Comparison of ENCODE assay signal across 9 cellular contexts in genomic region chr6:391559-392440, GRCh38. TPM values are rescaled to one million over a fixed set of nuclear protein-coding genes. Genes with fewer than 3 reads are reported as not detected.
A peak's percentile ranks its signal among the peaks of the same experiment; 100 is the strongest.
DNase-seq lines count a peak whose midpoint lies in the region; ATAC-seq and TF ChIP-seq lines count a peak whose summit lies in the region.
"Had no signal": no experiment of that assay in that cellular context is flagged by ENCODE, and none has a peak within 500 bp of the region (broad histone marks: within the 10 kb centered on the region; RNA-seq: fewer than 3 reads in every experiment).

TSS of gene IRF4 (plus strand) at chr6:391752. CDS start at chr6:393153, 1,401 bp downstream.

- ATAC-seq in GM19035 (IDR thresholded peaks at IDR 0.05; ENCODE audit: unreplicated experiment): peak; percentile 44
- peak; percentile 37 for ATAC-seq in HG03108 (IDR thresholded peaks at IDR 0.05; ENCODE audit: unreplicated experiment)
- ATAC-seq in foreskin keratinocyte: peak; percentile 18
- ATAC-seq: Panc1 had no signal

- CTCF ChIA-PET in activated CD8-positive, alpha-beta memory T cell treated with anti-CD3 and anti-CD28 coated beads for 36 hours (lab: Charles Lee): interaction anchor here (0.9 to 1.7 kb wide), 8 partner anchors 11 to 207 kb away, joined by 3 to 6 read pairs (median 3); no protein-coding TSS in a partner anchor
- CTCF ChIA-PET in RWPE1 (lab: Yijun Ruan, JAX): no interaction called here

- no peak for DNase-seq in foreskin keratinocyte
- DNase-seq in retina: peak; percentile 61
- no peak for DNase-seq in RWPE1 (ENCODE audit: low spot score)
- DNase-seq in substantia nigra (lab: John Stamatoyannopoulos, UW): no peak
- no peak for DNase-seq in NCI-H1694 (lab: John Stamatoyannopoulos, UW)

- H3K27me3 ChIP-seq in foreskin keratinocyte: peaks cover 88% of the 10 kb centered on the region

- H3K27ac ChIP-seq in foreskin keratinocyte: no peak within 1 kb of the TSS
- H3K27ac ChIP-seq in RWPE1: no peak within 1 kb of the TSS
- no peak within 1 kb of the TSS for H3K27ac ChIP-seq in substantia nigra (ENCODE audit: low read depth, low read length, poor library complexity, severe bottlenecking)

- POLR2A ChIA-PET in activated CD8-positive, alpha-beta memory T cell treated with anti-CD3 and anti-CD28 coated beads for 36 hours (lab: Charles Lee): interaction anchor here (0.6 to 7.1 kb wide), 26 partner anchors 11 to 203 kb away, joined by 3 to 58 read pairs (median 5); no protein-coding TSS in a partner anchor
- POLR2A ChIA-PET in RWPE1 (lab: Yijun Ruan, JAX; ENCODE audit: low non-redundant PET): no interaction called here

- no peak for TF ChIP-seq CTCF in foreskin keratinocyte (conservative IDR thresholded peaks at IDR 0.05)
- TF ChIP-seq CTCF in RWPE1 (conservative IDR thresholded peaks at IDR 0.05; ENCODE audit: low read depth): no peak

- H3K4me1 ChIP-seq in foreskin keratinocyte: no peaks in the 10 kb centered on the region

RNA-seq across cellular contexts. Expression of gene IRF4, which starts in this region (rescaled TPM):
- total RNA-seq in activated CD8-positive, alpha-beta memory T cell treated with anti-CD3 and anti-CD28 coated beads for 36 hours: 100 to 1,000 TPM; 659 to 662 TPM
- total RNA-seq in foreskin keratinocyte: not detected in 2 replicates
- polyA plus RNA-seq in foreskin keratinocyte: not detected in 2 replicates

Comparison
In these comparisons a context has a peak if more than half of its experiments do, and no peak if none do; other contexts are left out.
1. RNA of gene IRF4 (total RNA-seq): 659 to 662 TPM in activated CD8-positive, alpha-beta memory T cell treated with anti-CD3 and anti-CD28 coated beads for 36 hours; not detected in foreskin keratinocyte; every median in the first group is over 100 times any median in the second.
2. Peak in ATAC-seq in foreskin keratinocyte; RNA of the gene not detected or under 1 TPM.
3. Peak in every context shown above with its lines, with median percentiles within 50 percentile points of each other: ATAC-seq.